17 cellular contexts compared by ENCODE assay signal in the genomic region with DNA sequence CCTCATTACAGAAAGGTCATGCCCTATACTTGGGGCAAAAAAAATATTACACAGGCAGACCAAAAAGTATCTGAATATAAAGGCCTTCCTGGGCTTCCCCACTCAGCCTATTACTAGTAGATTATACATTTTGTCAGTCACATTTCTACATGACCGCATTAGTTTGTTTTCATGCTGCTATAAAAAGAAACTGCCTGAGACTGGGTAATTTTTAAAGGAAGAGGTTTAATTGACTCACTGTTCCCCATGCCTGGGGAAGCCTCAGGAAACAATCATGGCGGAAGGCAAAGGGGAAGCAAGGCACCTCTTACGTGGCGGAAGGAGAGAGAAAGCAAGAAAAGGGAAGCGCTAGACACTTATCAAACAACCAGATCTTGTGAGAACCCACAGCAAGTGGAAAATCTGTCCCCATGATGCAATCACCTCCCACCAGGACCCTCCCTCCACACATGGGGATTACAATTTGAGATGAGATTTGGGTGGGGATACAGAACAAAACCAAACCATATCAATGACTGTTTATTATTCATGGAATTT.
"Had no signal": no experiment of that assay in that cellular context is flagged by ENCODE, and none has a peak within 500 bp of the region (broad histone marks: within the 10 kb centered on the region; RNA-seq: fewer than 3 reads in every experiment).

No MANE protein-coding gene starts in this region.

- H3K27ac Mint-ChIP-seq: activated naive CD4-positive, alpha-beta T cell treated with anti-CD3 and anti-CD28 coated beads for 36 hours; activated naive CD8-positive, alpha-beta T cell treated with anti-CD3 and anti-CD28 coated beads, Interleukin-2, amount 50 U/mL, for 24 hours; activated T-helper 2 cell treated with anti-CD3 and anti-CD28 coated beads, Interferon-gamma antibody, Interleukin-2, Interleukin-4, amounts not matched to agents 10 μg/mL and 5 μg/mL and 100 μg/mL, durations not matched to agents 14 hours and 24 hours and 36 hours; naive thymus-derived CD4-positive, alpha-beta T cell had no signal

- H3K36me3 Mint-ChIP-seq: naive thymus-derived CD4-positive, alpha-beta T cell had no signal

- DNase-seq: activated CD4-positive, alpha-beta T cell treated with anti-CD3 and anti-CD28 coated beads for 1 hour; activated CD4-positive, alpha-beta T cell treated with anti-CD3 and anti-CD28 coated beads, Interleukin-2, amount 50 U/mL, for 4 hours; activated naive CD4-positive, alpha-beta T cell treated with anti-CD3 and anti-CD28 coated beads for 36 hours; activated naive CD8-positive, alpha-beta T cell treated with anti-CD3 and anti-CD28 coated beads, Interleukin-2, amount 50 U/mL, for 24 hours; aorta; cerebellar nuclear complex; dermis blood vessel endothelial cell; islet precursor cell; left lung; mammary epithelial cell; mucosa of descending colon; naive thymus-derived CD4-positive, alpha-beta T cell; pancreas; stimulated activated CD4-positive, alpha-beta T cell treated with anti-CD3 and anti-CD28 coated beads, Interleukin-2, amount 100 ng/mL, for 24 hours; T1000; thyroid gland had no signal

- H3K4me3 Mint-ChIP-seq: activated naive CD4-positive, alpha-beta T cell treated with anti-CD3 and anti-CD28 coated beads for 36 hours; activated naive CD8-positive, alpha-beta T cell treated with anti-CD3 and anti-CD28 coated beads, Interleukin-2, amount 50 U/mL, for 24 hours; naive thymus-derived CD4-positive, alpha-beta T cell had no signal

- H3K27me3 Mint-ChIP-seq: activated naive CD8-positive, alpha-beta T cell treated with anti-CD3 and anti-CD28 coated beads, Interleukin-2, amount 50 U/mL, for 24 hours; naive thymus-derived CD4-positive, alpha-beta T cell had no signal

- FAIRE-seq: pancreas had no signal

- H3K4me1 Mint-ChIP-seq: naive thymus-derived CD4-positive, alpha-beta T cell had no signal
